Comparison of ENCODE assay signal across 1 cellular context in the genomic region with DNA sequence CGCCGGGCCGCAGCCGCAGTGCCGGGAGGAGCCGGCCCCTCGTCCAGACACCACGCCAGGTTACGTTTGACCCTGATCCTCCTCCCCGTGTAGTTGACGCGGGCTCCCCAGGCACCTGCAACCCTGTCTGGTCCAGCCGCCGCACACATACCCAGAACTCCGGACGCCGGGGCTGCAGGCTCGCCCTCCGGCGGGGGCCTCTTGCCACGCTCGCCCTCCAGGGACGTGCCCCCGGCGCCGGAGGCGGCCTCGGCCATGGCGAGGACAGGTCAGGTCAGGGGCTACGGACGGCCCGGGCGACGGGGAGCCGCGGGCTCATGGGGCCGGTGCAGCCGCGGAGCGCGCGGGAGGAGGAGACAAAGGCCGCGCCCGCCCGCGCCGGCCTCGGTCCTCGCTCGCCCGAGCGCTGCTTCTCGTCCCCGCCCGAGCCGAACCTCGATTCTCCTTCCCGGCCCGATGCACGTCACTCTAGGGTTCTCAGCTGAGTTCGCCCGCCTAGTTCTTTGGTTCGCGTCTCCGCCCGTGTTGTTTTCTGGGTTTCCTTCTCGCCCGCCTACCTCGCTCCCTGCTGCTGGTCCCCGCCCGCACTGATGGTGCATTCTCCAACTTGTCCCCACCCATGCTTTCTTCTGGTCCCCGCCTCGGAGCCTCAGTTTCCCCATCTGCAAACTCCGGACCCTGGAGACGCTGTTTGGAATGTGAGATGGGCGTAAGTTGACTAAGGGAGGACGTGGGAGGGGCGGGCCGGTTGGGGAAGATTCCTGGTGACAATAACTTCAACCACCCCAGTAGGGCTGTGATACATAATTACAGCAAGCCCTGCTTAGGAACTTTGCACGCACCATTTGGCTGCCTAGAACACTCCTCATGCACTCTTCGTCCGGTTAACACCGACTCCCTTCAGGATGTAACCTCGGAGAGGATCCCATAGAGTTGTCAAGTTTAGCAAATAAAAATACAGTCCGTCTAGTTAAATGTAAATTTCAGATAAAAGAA.
TF ChIP-seq lines count a peak whose summit lies in the region.

A gene with protein sequence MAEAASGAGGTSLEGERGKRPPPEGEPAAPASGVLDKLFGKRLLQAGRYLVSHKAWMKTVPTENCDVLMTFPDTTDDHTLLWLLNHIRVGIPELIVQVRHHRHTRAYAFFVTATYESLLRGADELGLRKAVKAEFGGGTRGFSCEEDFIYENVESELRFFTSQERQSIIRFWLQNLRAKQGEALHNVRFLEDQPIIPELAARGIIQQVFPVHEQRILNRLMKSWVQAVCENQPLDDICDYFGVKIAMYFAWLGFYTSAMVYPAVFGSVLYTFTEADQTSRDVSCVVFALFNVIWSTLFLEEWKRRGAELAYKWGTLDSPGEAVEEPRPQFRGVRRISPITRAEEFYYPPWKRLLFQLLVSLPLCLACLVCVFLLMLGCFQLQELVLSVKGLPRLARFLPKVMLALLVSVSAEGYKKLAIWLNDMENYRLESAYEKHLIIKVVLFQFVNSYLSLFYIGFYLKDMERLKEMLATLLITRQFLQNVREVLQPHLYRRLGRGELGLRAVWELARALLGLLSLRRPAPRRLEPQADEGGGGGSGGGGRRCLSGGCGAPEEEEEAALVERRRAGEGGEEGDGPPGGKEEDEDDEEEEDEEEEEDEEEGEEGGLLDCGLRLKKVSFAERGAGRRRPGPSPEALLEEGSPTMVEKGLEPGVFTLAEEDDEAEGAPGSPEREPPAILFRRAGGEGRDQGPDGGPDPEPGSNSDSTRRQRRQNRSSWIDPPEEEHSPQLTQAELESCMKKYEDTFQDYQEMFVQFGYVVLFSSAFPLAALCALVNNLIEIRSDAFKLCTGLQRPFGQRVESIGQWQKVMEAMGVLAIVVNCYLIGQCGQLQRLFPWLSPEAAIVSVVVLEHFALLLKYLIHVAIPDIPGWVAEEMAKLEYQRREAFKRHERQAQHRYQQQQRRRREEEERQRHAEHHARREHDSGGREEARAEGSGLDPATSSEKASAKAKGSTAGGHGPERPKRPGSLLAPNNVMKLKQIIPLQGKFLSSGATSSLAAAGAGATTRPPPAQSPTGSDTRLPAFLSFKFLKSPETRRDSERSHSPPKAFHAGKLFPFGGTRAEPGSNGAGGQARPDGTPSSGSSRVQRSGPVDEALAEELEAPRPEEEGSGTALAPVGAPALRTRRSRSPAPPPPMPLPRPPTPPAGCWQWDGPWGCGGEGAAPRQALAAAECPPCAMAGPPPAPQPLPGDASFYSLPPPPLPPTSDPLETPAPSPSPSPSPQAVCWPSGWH (minus strand): TSS at position 442 of the 996 bp plus-strand sequence. CDS start 185 bp downstream, at position 257.

TF ChIP-seq in HEK293, 187 proteins besides CTCF, POLR2A, EP300 and RAD21 (continued from another document and continues in another):
- TF ChIP-seq, protein P1, sequence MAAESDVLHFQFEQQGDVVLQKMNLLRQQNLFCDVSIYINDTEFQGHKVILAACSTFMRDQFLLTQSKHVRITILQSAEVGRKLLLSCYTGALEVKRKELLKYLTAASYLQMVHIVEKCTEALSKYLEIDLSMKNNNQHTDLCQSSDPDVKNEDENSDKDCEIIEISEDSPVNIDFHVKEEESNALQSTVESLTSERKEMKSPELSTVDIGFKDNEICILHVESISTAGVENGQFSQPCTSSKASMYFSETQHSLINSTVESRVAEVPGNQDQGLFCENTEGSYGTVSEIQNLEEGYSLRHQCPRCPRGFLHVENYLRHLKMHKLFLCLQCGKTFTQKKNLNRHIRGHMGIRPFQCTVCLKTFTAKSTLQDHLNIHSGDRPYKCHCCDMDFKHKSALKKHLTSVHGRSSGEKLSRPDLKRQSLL (tag by site-specific recombination; IDR thresholded peaks at IDR 0.05), result peak; percentile 84
- TF ChIP-seq ZNF623 (tag by site-specific recombination; IDR thresholded peaks at IDR 0.05) (peak; percentile 62), ZNF239 (tag by site-specific recombination; IDR thresholded peaks at IDR 0.05) (peak; percentile 12; the same call in 1 of the 2 replicates), ZNF621 (tag by site-specific recombination; IDR thresholded peaks at IDR 0.05) (no peak), KLF9 (tag by site-specific recombination; IDR thresholded peaks at IDR 0.05; ENCODE audit: low read depth) (peak; percentile 85), ZNF600 (tag by site-specific recombination; IDR thresholded peaks at IDR 0.05) (peak; percentile 96), RBAK (tag by site-specific recombination; IDR thresholded peaks at IDR 0.05) (peak; percentile 50; the same call in 1 of the 2 replicates), HOXA7 (CRISPR knock-in tag; IDR thresholded peaks at IDR 0.05; ENCODE audit: borderline replicate concordance) (no peak), ZNF423 (tag by site-specific recombination; IDR thresholded peaks at IDR 0.05) (no peak), ZNF350 (tag by site-specific recombination; IDR thresholded peaks at IDR 0.05) (no peak), ZNF747 (tag by site-specific recombination; IDR thresholded peaks at IDR 0.05) (no peak), YY2 (tag by site-specific recombination; IDR thresholded peaks at IDR 0.05) (peak; percentile 68; the same call in 1 of the 2 replicates), HOXD13 (CRISPR knock-in tag; IDR thresholded peaks at IDR 0.05; ENCODE audit: borderline replicate concordance) (no peak), ZNF707 (tag by site-specific recombination; IDR thresholded peaks at IDR 0.05) (0 out of 2 replicates have a peak, but pooled peaks have one; percentile 40), ZNF19 (tag by site-specific recombination; IDR thresholded peaks at IDR 0.05; ENCODE audit: low read depth) (no peak), ZNF266 (tag by site-specific recombination; IDR thresholded peaks at IDR 0.05; ENCODE audit: low read depth) (no peak), ZNF791 (tag by site-specific recombination; IDR thresholded peaks at IDR 0.05) (peak; percentile 16; the same call in 1 of the 2 replicates), GLIS2 (tag by site-specific recombination; IDR thresholded peaks at IDR 0.05) (peak; percentile 40; the same call in 1 of the 2 replicates), ZNF324 (tag by site-specific recombination; IDR thresholded peaks at IDR 0.05) (peak; percentile 99), KLF7 (tag by site-specific recombination; IDR thresholded peaks at IDR 0.05; ENCODE audit: borderline replicate concordance) (peak; percentile 100), SALL2 (tag by site-specific recombination; IDR thresholded peaks at IDR 0.05; ENCODE audit: borderline replicate concordance) (no peak), MEIS1 (CRISPR knock-in tag; IDR thresholded peaks at IDR 0.05; ENCODE audit: borderline replicate concordance) (no peak), SP3 (tag by site-specific recombination; IDR thresholded peaks at IDR 0.05) (peak; percentile 92), ZNF394 (tag by site-specific recombination; IDR thresholded peaks at IDR 0.05; ENCODE audit: borderline replicate concordance) (peak; percentile 88; the same call in 1 of the 2 replicates), ZNF146 (tag by site-specific recombination; IDR thresholded peaks at IDR 0.05) (peak; percentile 90), GLI4 (tag by site-specific recombination; IDR thresholded peaks at IDR 0.05) (peak; percentile 99; the same call in 1 of the 2 replicates), ZNF560 (tag by site-specific recombination; IDR thresholded peaks at IDR 0.05; ENCODE audit: borderline replicate concordance) (no peak), MZF1 (tag by site-specific recombination; IDR thresholded peaks at IDR 0.05; ENCODE audit: borderline replicate concordance) (peak; percentile 87), MYNN (tag by site-specific recombination; IDR thresholded peaks at IDR 0.05; ENCODE audit: borderline replicate concordance) (0 out of 2 replicates have a peak, but pooled peaks have one; percentile 21), ZFP3 (tag by site-specific recombination; IDR thresholded peaks at IDR 0.05; ENCODE audit: low read depth) (0 out of 2 replicates have a peak, but pooled peaks have one; percentile 46)
- TF ChIP-seq, protein P2, sequence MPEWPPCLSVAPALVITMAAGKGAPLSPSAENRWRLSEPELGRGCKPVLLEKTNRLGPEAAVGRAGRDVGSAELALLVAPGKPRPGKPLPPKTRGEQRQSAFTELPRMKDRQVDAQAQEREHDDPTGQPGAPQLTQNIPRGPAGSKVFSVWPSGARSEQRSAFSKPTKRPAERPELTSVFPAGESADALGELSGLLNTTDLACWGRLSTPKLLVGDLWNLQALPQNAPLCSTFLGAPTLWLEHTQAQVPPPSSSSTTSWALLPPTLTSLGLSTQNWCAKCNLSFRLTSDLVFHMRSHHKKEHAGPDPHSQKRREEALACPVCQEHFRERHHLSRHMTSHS (tag by site-specific recombination; IDR thresholded peaks at IDR 0.05), result no peak
- TF ChIP-seq, protein P3, sequence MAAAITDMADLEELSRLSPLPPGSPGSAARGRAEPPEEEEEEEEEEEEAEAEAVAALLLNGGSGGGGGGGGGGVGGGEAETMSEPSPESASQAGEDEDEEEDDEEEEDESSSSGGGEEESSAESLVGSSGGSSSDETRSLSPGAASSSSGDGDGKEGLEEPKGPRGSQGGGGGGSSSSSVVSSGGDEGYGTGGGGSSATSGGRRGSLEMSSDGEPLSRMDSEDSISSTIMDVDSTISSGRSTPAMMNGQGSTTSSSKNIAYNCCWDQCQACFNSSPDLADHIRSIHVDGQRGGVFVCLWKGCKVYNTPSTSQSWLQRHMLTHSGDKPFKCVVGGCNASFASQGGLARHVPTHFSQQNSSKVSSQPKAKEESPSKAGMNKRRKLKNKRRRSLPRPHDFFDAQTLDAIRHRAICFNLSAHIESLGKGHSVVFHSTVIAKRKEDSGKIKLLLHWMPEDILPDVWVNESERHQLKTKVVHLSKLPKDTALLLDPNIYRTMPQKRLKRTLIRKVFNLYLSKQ (tag by site-specific recombination; IDR thresholded peaks at IDR 0.05; ENCODE audit: borderline replicate concordance), result no peak
- TF ChIP-seq, protein P4, sequence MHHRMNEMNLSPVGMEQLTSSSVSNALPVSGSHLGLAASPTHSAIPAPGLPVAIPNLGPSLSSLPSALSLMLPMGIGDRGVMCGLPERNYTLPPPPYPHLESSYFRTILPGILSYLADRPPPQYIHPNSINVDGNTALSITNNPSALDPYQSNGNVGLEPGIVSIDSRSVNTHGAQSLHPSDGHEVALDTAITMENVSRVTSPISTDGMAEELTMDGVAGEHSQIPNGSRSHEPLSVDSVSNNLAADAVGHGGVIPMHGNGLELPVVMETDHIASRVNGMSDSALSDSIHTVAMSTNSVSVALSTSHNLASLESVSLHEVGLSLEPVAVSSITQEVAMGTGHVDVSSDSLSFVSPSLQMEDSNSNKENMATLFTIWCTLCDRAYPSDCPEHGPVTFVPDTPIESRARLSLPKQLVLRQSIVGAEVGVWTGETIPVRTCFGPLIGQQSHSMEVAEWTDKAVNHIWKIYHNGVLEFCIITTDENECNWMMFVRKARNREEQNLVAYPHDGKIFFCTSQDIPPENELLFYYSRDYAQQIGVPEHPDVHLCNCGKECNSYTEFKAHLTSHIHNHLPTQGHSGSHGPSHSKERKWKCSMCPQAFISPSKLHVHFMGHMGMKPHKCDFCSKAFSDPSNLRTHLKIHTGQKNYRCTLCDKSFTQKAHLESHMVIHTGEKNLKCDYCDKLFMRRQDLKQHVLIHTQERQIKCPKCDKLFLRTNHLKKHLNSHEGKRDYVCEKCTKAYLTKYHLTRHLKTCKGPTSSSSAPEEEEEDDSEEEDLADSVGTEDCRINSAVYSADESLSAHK (tag by site-specific recombination; IDR thresholded peaks at IDR 0.05), result peak; percentile 82
- TF ChIP-seq, protein P5, sequence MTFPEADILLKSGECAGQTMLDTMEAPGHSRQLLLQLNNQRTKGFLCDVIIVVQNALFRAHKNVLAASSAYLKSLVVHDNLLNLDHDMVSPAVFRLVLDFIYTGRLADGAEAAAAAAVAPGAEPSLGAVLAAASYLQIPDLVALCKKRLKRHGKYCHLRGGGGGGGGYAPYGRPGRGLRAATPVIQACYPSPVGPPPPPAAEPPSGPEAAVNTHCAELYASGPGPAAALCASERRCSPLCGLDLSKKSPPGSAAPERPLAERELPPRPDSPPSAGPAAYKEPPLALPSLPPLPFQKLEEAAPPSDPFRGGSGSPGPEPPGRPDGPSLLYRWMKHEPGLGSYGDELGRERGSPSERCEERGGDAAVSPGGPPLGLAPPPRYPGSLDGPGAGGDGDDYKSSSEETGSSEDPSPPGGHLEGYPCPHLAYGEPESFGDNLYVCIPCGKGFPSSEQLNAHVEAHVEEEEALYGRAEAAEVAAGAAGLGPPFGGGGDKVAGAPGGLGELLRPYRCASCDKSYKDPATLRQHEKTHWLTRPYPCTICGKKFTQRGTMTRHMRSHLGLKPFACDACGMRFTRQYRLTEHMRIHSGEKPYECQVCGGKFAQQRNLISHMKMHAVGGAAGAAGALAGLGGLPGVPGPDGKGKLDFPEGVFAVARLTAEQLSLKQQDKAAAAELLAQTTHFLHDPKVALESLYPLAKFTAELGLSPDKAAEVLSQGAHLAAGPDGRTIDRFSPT (tag by site-specific recombination; IDR thresholded peaks at IDR 0.05), result peak; percentile 63; the same call in 1 of the 2 replicates
- TF ChIP-seq, protein P6, sequence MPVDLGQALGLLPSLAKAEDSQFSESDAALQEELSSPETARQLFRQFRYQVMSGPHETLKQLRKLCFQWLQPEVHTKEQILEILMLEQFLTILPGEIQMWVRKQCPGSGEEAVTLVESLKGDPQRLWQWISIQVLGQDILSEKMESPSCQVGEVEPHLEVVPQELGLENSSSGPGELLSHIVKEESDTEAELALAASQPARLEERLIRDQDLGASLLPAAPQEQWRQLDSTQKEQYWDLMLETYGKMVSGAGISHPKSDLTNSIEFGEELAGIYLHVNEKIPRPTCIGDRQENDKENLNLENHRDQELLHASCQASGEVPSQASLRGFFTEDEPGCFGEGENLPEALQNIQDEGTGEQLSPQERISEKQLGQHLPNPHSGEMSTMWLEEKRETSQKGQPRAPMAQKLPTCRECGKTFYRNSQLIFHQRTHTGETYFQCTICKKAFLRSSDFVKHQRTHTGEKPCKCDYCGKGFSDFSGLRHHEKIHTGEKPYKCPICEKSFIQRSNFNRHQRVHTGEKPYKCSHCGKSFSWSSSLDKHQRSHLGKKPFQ (tag by site-specific recombination; IDR thresholded peaks at IDR 0.05), result peak; percentile 79
- TF ChIP-seq, protein P7, sequence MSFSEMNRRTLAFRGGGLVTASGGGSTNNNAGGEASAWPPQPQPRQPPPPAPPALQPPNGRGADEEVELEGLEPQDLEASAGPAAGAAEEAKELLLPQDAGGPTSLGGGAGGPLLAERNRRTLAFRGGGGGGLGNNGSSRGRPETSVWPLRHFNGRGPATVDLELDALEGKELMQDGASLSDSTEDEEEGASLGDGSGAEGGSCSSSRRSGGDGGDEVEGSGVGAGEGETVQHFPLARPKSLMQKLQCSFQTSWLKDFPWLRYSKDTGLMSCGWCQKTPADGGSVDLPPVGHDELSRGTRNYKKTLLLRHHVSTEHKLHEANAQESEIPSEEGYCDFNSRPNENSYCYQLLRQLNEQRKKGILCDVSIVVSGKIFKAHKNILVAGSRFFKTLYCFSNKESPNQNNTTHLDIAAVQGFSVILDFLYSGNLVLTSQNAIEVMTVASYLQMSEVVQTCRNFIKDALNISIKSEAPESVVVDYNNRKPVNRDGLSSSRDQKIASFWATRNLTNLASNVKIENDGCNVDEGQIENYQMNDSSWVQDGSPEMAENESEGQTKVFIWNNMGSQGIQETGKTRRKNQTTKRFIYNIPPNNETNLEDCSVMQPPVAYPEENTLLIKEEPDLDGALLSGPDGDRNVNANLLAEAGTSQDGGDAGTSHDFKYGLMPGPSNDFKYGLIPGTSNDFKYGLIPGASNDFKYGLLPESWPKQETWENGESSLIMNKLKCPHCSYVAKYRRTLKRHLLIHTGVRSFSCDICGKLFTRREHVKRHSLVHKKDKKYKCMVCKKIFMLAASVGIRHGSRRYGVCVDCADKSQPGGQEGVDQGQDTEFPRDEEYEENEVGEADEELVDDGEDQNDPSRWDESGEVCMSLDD (tag by site-specific recombination; IDR thresholded peaks at IDR 0.05), result peak; percentile 100
